8 cellular contexts compared by ENCODE assay signal in genomic region chr5:178113141-178113787, GRCh38.
A peak's percentile ranks its signal among the peaks of the same experiment; 100 is the strongest.
DNase-seq lines count a peak whose midpoint lies in the region; ATAC-seq and TF ChIP-seq lines count a peak whose summit lies in the region.

Gene N4BP3, plus strand, starts transcription at chr5:178113532. Its CDS starts 6,052 bp downstream, at chr5:178119584.

- no peak within 1 kb of the TSS for H3K27ac ChIP-seq in HL-60 (replicated peaks)

- peak; percentile 49 for ATAC-seq in GM19438 (IDR thresholded peaks at IDR 0.05; ENCODE audit: low read depth, unreplicated experiment)

- no peaks in the 10 kb centered on the region for H3K9me3 ChIP-seq in iPS-18c (ENCODE audit: control insufficient read depth, insufficient read depth, low read length)

- 0 out of 2 replicates have a peak within 1 kb of the TSS, but pooled peaks have one; percentile 4 for H3K4me3 ChIP-seq in HL-60 (replicated peaks; ENCODE audit: insufficient read depth, low read length)
- peak within 1 kb of the TSS; percentile 78 for H3K4me3 ChIP-seq in iPS-18c (ENCODE audit: insufficient read depth, low read depth, low read length)

- no peak for TF ChIP-seq CTCF in HL-60 (IDR thresholded peaks at IDR 0.05; ENCODE audit: insufficient read depth, low read length)

- peaks cover 56% of the 10 kb centered on the region for H3K27me3 ChIP-seq in HL-60 (ENCODE audit: insufficient read depth, poor library complexity, severe bottlenecking)

- DNase-seq in D341Med (ENCODE audit: low spot score) (peak; percentile 91), HL-60 (ENCODE audit: low read depth in 1 of 2, low spot score in 1 of 2) (peak in 1 of 2 experiments; percentile 27), T follicular helper cell (ENCODE audit: low read depth) (peak; percentile 45), amniotic epithelial cell (ENCODE audit: low read depth) (peak; percentile 56)
- DNase-seq in stimulated activated CD4-positive, alpha-beta T cell treated with anti-CD3 and anti-CD28 coated beads, Interleukin-1b, Interleukin-23, amount 100 ng/mL, for 1 hour (ENCODE audit: low read depth in 2 of 2), result peak; percentile 57 to 74
- DNase-seq in NK-92 treated with Interleukin-12 subunit alpha and Interleukin-12 subunit beta, amount 100 ng/mL, for 24 hours (lab: John Stamatoyannopoulos, UW), result no peak
